36 cellular contexts compared by ENCODE assay signal in the genomic region with DNA sequence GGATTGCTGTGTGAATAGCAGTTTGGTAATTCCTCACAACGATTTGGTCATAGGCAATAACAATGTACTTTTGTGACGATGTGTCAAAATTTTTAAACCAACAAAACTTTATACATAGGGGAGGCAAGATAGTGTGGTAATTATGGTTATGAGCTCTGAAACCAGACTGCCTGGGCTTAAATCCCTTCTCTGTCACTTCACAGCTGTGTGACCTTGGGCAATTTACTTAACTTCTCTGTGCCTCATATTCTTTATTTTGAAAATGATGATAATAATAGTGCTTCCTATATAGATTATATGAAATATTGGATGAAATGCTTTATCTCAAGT. TPM values are rescaled to one million over a fixed set of nuclear protein-coding genes. Genes with fewer than 3 reads are reported as not detected.
DNase-seq lines count a peak whose midpoint lies in the region; ATAC-seq, FAIRE-seq and TF ChIP-seq lines count a peak whose summit lies in the region.
"Had no signal": no experiment of that assay in that cellular context is flagged by ENCODE, and none has a peak within 500 bp of the region (broad histone marks: within the 10 kb centered on the region; RNA-seq: fewer than 3 reads in every experiment).

No MANE protein-coding gene starts in this region.

- peak overlapping the region; percentile 75 for H3K27ac Mint-ChIP-seq in activated T-cell treated with anti-CD3 and anti-CD28 coated beads, Interleukin-2, amount 50 U/mL, for 72 hours
- H3K27ac Mint-ChIP-seq in activated B cell treated with CpG ODN at 0.5 μM for 24 hours: peak overlapping the region; percentile 11
- H3K27ac Mint-ChIP-seq: activated CD8-positive, alpha-beta memory T cell treated with anti-CD3 and anti-CD28 coated beads, Interleukin-2, amount 10 ng/mL, durations not matched to agents 7 days and 5 days; mesothelial cell of epicardium; T-helper 1 cell treated with Interleukin-12 subunit alpha and Interleukin-12 subunit beta and Interleukin-4 antibody, amounts not matched to agents 30 μg/mL and 1 μg/mL, for 36 hours; type B pancreatic cell had no signal

- no peak overlapping the region for H2BK120ac ChIP-seq in trophoblast cell (ENCODE audit: insufficient read depth, low read length, poor library complexity)

- in situ Hi-C loops in K562 (cut with MboI): no loop called here

- H3K23ac ChIP-seq in trophoblast cell (ENCODE audit: low read length): no peak overlapping the region

- no peaks in the 10 kb centered on the region for H3K79me1 ChIP-seq in trophoblast cell (ENCODE audit: low read length)

- H3K79me2 ChIP-seq in K562 (ENCODE audit: control insufficient read depth, insufficient read depth, low read length): no peaks in the 10 kb centered on the region
- no peaks in the 10 kb centered on the region for H3K79me2 ChIP-seq in trophoblast cell (ENCODE audit: control insufficient read depth, insufficient read depth, low read length, poor library complexity)

- H3K4me1 ChIP-seq in K562 (replicated peaks in 1 of 2; ENCODE audit: control insufficient read depth in 2 of 2, insufficient read depth in 2 of 2, low read length in 2 of 2) (no peaks in the 10 kb centered on the region), trophoblast cell (ENCODE audit: control insufficient read depth in 1 of 2, insufficient read depth in 2 of 2, low read length in 2 of 2) (no peaks in the 10 kb centered on the region)
- H3K4me1 ChIP-seq: BLaER1, gastrocnemius medialis, psoas muscle had no signal

- no peak overlapping the region for H4K12ac ChIP-seq in trophoblast cell (ENCODE audit: low read depth, low read length)

- intact Hi-C loops in activated B cell treated with CpG ODN at 0.5 μM for 24 hours (cut with micrococcal nuclease) (loop anchor here (5.0 kb wide), 1 partner anchor 34 kb away; no protein-coding TSS in a partner anchor), K562 (cut with micrococcal nuclease) (no loop called here)

- no peak for FAIRE-seq in K562 (lab: Jason Lieb, UNC)
- FAIRE-seq: endothelial cell of umbilical vein had no signal

- POLR2A ChIA-PET in activated B cell treated with CpG ODN at 0.5 μM for 24 hours (lab: Charles Lee) (interaction anchor here (0.6 to 1.2 kb wide), 2 partner anchors 17 to 219 kb away, joined by 3 to 4 read pairs; no protein-coding TSS in a partner anchor), K562 (lab: Yijun Ruan, JAX) (no interaction called here)

- H3K9me3 Mint-ChIP-seq in activated T-cell treated with anti-CD3 and anti-CD28 coated beads, Interleukin-2, amount 50 U/mL, for 72 hours: peaks cover 0 to under 1% of the 10 kb centered on the region in 2 donors
- peaks cover under 1% of the 10 kb centered on the region for H3K9me3 Mint-ChIP-seq in activated B cell treated with CpG ODN at 0.5 μM for 24 hours
- H3K9me3 Mint-ChIP-seq: type B pancreatic cell had no signal

- H3K36me3 Mint-ChIP-seq in activated T-cell treated with anti-CD3 and anti-CD28 coated beads, Interleukin-2, amount 50 U/mL, for 72 hours (ENCODE audit: insufficient read depth in 2 of 2): peaks cover under 1 to 19% of the 10 kb centered on the region in 2 donors
- peaks cover 60% of the 10 kb centered on the region for H3K36me3 Mint-ChIP-seq in activated B cell treated with CpG ODN at 0.5 μM for 24 hours (ENCODE audit: low read depth)

- no peak overlapping the region for H3K18ac ChIP-seq in trophoblast cell (ENCODE audit: low read length)

- no peak for TF ChIP-seq RAD21 in K562 (CRISPR knock-in tag; conservative IDR thresholded peaks at IDR 0.05 in 1 of 2, IDR thresholded peaks at IDR 0.05 in 1 of 2)

- no peak overlapping the region for H4K91ac ChIP-seq in trophoblast cell (ENCODE audit: low read depth, low read length)

- CTCF ChIA-PET in activated B cell treated with CpG ODN at 0.5 μM for 24 hours (lab: Charles Lee): interaction anchor here (1.0 to 1.6 kb wide), 4 partner anchors 11 to 227 kb away, joined by 4 read pairs; no protein-coding TSS in a partner anchor
- CTCF ChIA-PET in K562 (lab: Yijun Ruan, JAX; ENCODE audit: low intra/inter-chr PET ratio): no interaction called here

- H3K4me1 Mint-ChIP-seq in activated T-cell treated with anti-CD3 and anti-CD28 coated beads, Interleukin-2, amount 50 U/mL, for 72 hours (ENCODE audit: low read depth): peaks cover 77% of the 10 kb centered on the region
- H3K4me1 Mint-ChIP-seq in activated B cell treated with CpG ODN at 0.5 μM for 24 hours: peaks cover 74% of the 10 kb centered on the region

- H4K8ac ChIP-seq in trophoblast cell (ENCODE audit: low read depth, low read length): no peak overlapping the region

- H2AFZ ChIP-seq in K562 (ENCODE audit: low read depth, low read length): no peak overlapping the region
- no peak overlapping the region for H2AFZ ChIP-seq in trophoblast cell (ENCODE audit: insufficient read depth, low read length, poor library complexity)
- H2AFZ ChIP-seq: hepatocyte, PC-9 had no signal

- ATAC-seq in activated T-cell treated with anti-CD3 and anti-CD28 coated beads, Interleukin-2, amount 50 U/mL, for 72 hours (replicated peaks in 1 of 2): no peak
- no peak for ATAC-seq in activated B cell treated with CpG ODN at 0.5 μM for 24 hours (ENCODE audit: low read depth)
- ATAC-seq in K562: no peak
- ATAC-seq: activated CD8-positive, alpha-beta memory T cell treated with anti-CD3 and anti-CD28 coated beads, Interleukin-2, amount 10 ng/mL, durations not matched to agents 7 days and 5 days; gastrocnemius medialis; psoas muscle; Right ventricle myocardium inferior had no signal

- TF ChIP-seq CTCF in activated B cell treated with CpG ODN at 0.5 μM for 24 hours (IDR thresholded peaks at IDR 0.05): no peak
- no peak for TF ChIP-seq CTCF in K562 (IDR thresholded peaks at IDR 0.05 in 2 of 3, conservative IDR thresholded peaks at IDR 0.05 in 1 of 3; ENCODE audit: insufficient read depth in 2 of 3, low read depth in 1 of 3, low read length in 3 of 3)
- TF ChIP-seq CTCF in coronary artery (IDR thresholded peaks at IDR 0.05): no peak

- H3K4me3 ChIP-seq in K562 (no peak overlapping the region), trophoblast cell (ENCODE audit: low read depth, low read length) (no peak overlapping the region), coronary artery (no peak overlapping the region)
- H3K4me3 ChIP-seq: BLaER1, gastrocnemius medialis, hepatocyte, MG63, PC-9, psoas muscle, sigmoid colon had no signal

- TF ChIP-seq EP300 in K562 (IDR thresholded peaks at IDR 0.05; ENCODE audit: low read length): no peak

- H3K4ac ChIP-seq in trophoblast cell (ENCODE audit: low read depth, low read length): no peak overlapping the region

- H3K9me3 ChIP-seq in K562 (replicated peaks; ENCODE audit: control insufficient read depth, insufficient read depth, low read depth, low read length) (no peaks in the 10 kb centered on the region), trophoblast cell (ENCODE audit: insufficient read depth, low read depth, low read length) (no peaks in the 10 kb centered on the region)
- H3K9me3 ChIP-seq: gastrocnemius medialis, MG63, psoas muscle, sigmoid colon, SK-N-SH had no signal

- H3K9ac ChIP-seq in K562 (ENCODE audit: insufficient read depth in 1 of 2, low read depth in 2 of 2, low read length in 2 of 2) (no peak overlapping the region), trophoblast cell (ENCODE audit: low read length) (no peak overlapping the region)
- H3K9ac ChIP-seq: BLaER1, SK-N-SH had no signal

- H2AK5ac ChIP-seq in trophoblast cell (ENCODE audit: low read length): no peak overlapping the region

- 0% methylated on average over 2 of the region's 2 CpGs for WGBS in K562 (ENCODE audit: insufficient coverage, low coverage, missing lambda C conversion rate)
- WGBS in trophoblast cell (ENCODE audit: extremely low coverage, insufficient coverage, insufficient read length): no CpG with 5 or more reads among the region's 2 CpGs

- peaks cover 3% of the 10 kb centered on the region in 2 experiments; a peak in 3 of 5 replicates for H3K27me3 ChIP-seq in K562 (ENCODE audit: control insufficient read depth in 2 of 2, insufficient read depth in 2 of 2, low read length in 2 of 2)
- no peaks in the 10 kb centered on the region for H3K27me3 ChIP-seq in trophoblast cell (ENCODE audit: insufficient read depth, low read length)
- H3K27me3 ChIP-seq: brain microvascular endothelial cell, hepatocyte, sigmoid colon had no signal

- no peak overlapping the region for H3K14ac ChIP-seq in trophoblast cell (ENCODE audit: low read length)

- H3K4me2 ChIP-seq in K562 (ENCODE audit: insufficient read depth, low read length) (no peak overlapping the region), trophoblast cell (ENCODE audit: low read length) (peak overlapping the region; percentile 20)
- H3K4me2 ChIP-seq: BLaER1, hepatocyte, PC-9, SK-N-SH had no signal

- no peaks in the 10 kb centered on the region for H4K20me1 ChIP-seq in K562 (replicated peaks; ENCODE audit: control insufficient read depth, insufficient read depth, low read length)
- H4K20me1 ChIP-seq: BLaER1 had no signal

- H2BK12ac ChIP-seq in trophoblast cell (ENCODE audit: low read length): no peak overlapping the region

- H2BK5ac ChIP-seq in trophoblast cell (ENCODE audit: low read depth, low read length, poor library complexity): no peak overlapping the region

- no peaks in the 10 kb centered on the region for H3K27me3 Mint-ChIP-seq in activated T-cell treated with anti-CD3 and anti-CD28 coated beads, Interleukin-2, amount 50 U/mL, for 72 hours (ENCODE audit: low read depth)
- no peaks in the 10 kb centered on the region for H3K27me3 Mint-ChIP-seq in activated B cell treated with CpG ODN at 0.5 μM for 24 hours

- no peak overlapping the region for H3K27ac ChIP-seq in K562 (ENCODE audit: extremely low read depth, low read depth, low read length)
- no peak overlapping the region for H3K27ac ChIP-seq in trophoblast cell (ENCODE audit: low read depth, low read length)
- peak overlapping the region in 1 of 2 donors; percentile 63 for H3K27ac ChIP-seq in coronary artery
- H3K27ac ChIP-seq: BLaER1, brain microvascular endothelial cell, gastrocnemius medialis, hepatocyte, PC-9, psoas muscle had no signal

- peak overlapping the region; percentile 39 to 48 for H3K4me3 Mint-ChIP-seq in activated T-cell treated with anti-CD3 and anti-CD28 coated beads, Interleukin-2, amount 50 U/mL, for 72 hours
- no peak overlapping the region for H3K4me3 Mint-ChIP-seq in activated B cell treated with CpG ODN at 0.5 μM for 24 hours
- H3K4me3 Mint-ChIP-seq: activated CD8-positive, alpha-beta memory T cell treated with anti-CD3 and anti-CD28 coated beads, Interleukin-2, amount 10 ng/mL, durations not matched to agents 7 days and 5 days; mesothelial cell of epicardium; T-helper 1 cell treated with Interleukin-12 subunit alpha and Interleukin-12 subunit beta and Interleukin-4 antibody, amounts not matched to agents 30 μg/mL and 1 μg/mL, for 36 hours; type B pancreatic cell had no signal

- no peak for DNase-seq in activated T-cell treated with anti-CD3 and anti-CD28 coated beads, Interleukin-2, amount 50 U/mL, for 72 hours
- DNase-seq in activated T-cell treated with anti-CD3 and anti-CD28 coated beads, Interleukin-2, amount 50 U/mL, for 48 hours: no peak
- DNase-seq in activated B cell treated with CpG ODN at 0.5 μM for 24 hours (no peak), K562 (ENCODE audit: extremely low read depth in 1 of 4, low spot score in 3 of 4) (no peak), trophoblast cell (no peak), HCEC 1CT (no peak), ureter (ENCODE audit: low spot score) (no peak), coronary artery (ENCODE audit: low spot score) (no peak)
- DNase-seq: activated CD4-positive, alpha-beta T cell treated with anti-CD3 and anti-CD28 coated beads for 4 hours; activated CD8-positive, alpha-beta memory T cell treated with anti-CD3 and anti-CD28 coated beads, Interleukin-2, amount 10 ng/mL, durations not matched to agents 7 days and 5 days; activated effector memory CD4-positive, alpha-beta T cell treated with Interleukin-2 at 50 U/mL for 16 hours; brain microvascular endothelial cell; DMS153; gastrocnemius medialis; H7; KG1; MG63; NCI-H1105 treated with DMSO at 0.1 percent for 48 hours; NCI-H1930; NCI-H524 treated with DMSO at 0.1 percent for 48 hours; occipital lobe; PC-9; psoas muscle; sigmoid colon; SK-N-SH; stimulated activated CD4-positive, alpha-beta T cell treated with anti-CD3 and anti-CD28 coated beads, Interleukin-4, amount 100 ng/mL, for 1 hour had no signal

- BruUV-seq in K562 (replicated peaks; lab: Mats Ljungman, UMichigan): no TSS peak

- H3K36me3 ChIP-seq in K562 (ENCODE audit: control insufficient read depth, insufficient read depth, low read length) (no peaks in the 10 kb centered on the region), trophoblast cell (ENCODE audit: control insufficient read depth in 1 of 2, insufficient read depth in 2 of 2, low read length in 2 of 2) (no peaks in the 10 kb centered on the region)
- H3K36me3 ChIP-seq: BLaER1, brain microvascular endothelial cell, gastrocnemius medialis, MG63, sigmoid colon had no signal

- H3K9me1 ChIP-seq in K562 (ENCODE audit: control insufficient read depth, insufficient read depth, low read length): no peaks in the 10 kb centered on the region

- no peak for TF ChIP-seq POLR2A in K562 (conservative IDR thresholded peaks at IDR 0.05)

RNA-seq across cellular contexts. Expression of gene CD200, which starts 5.7 kb away (rescaled TPM):
- total RNA-seq in activated T-cell treated with anti-CD3 and anti-CD28 coated beads, Interleukin-2, amount 50 U/mL, for 72 hours: 10 to 100 TPM; 23.5 to 27.4 TPM
- total RNA-seq in activated B cell treated with CpG ODN at 0.5 μM for 24 hours: 19.0 and 19.4 TPM in 2 replicates
- total RNA-seq in K562 (2011; cell fraction: chromatin; rRNA removed; ENCODE audit: low replicate concordance): not detected in 2 replicates
- total RNA-seq in K562 (2011; cell fraction: nucleolus; rRNA removed): not detected in 2 replicates
- not detected in 2 replicates for total RNA-seq in K562 (2011; cell fraction: nucleoplasm; rRNA removed)
- total RNA-seq in K562 (2014; rRNA removed): not detected in 2 replicates
- not detected in 2 replicates for total RNA-seq in K562 (2014; rRNA removed; fragmentation: Illumina TruSeq; extraction: Trizol)
- total RNA-seq in K562 (2015; rRNA removed; fragmentation: Illumina TruSeq; extraction: Trizol): not detected in 2 replicates
- total RNA-seq in K562 (2021): 0.13 and 0.47 TPM in 2 replicates
- not detected in 2 replicates for polyA plus RNA-seq in K562 (2011; rRNA removed)
- not detected in 2 replicates for polyA plus RNA-seq in K562 (2011; cell fraction: cytosol; rRNA removed)
- polyA plus RNA-seq in K562 (2011; cell fraction: nucleus; rRNA removed): not detected in 2 replicates
- not detected in 2 replicates for polyA plus RNA-seq in K562 (2012)
- not detected in 2 replicates for polyA plus RNA-seq in K562 (2014; fragmentation: Illumina TruSeq; extraction: Trizol)
- not detected for polyA plus RNA-seq in K562 (2014; fragmentation: Nextera tagmentation; extraction: Ambion mirVana)
- not detected in 2 replicates for polyA plus RNA-seq in K562 (2014; rRNA removed)
- polyA minus RNA-seq in K562 (2011; rRNA and poly(A)+ RNA removed): not detected in 2 replicates
- not detected in 2 replicates for polyA minus RNA-seq in K562 (2011; cell fraction: cytosol; rRNA and poly(A)+ RNA removed)
- polyA minus RNA-seq in K562 (2011; cell fraction: nucleus; rRNA and poly(A)+ RNA removed): not detected in 2 replicates
- polyA plus RNA-seq in trophoblast cell (2013): 7.8 TPM in 2 replicates
- total RNA-seq in ureter: 14.3 TPM

RNA-seq across cellular contexts. Expression of gene SLC9C1, which starts 44.7 kb away (rescaled TPM):
- total RNA-seq in activated T-cell treated with anti-CD3 and anti-CD28 coated beads, Interleukin-2, amount 50 U/mL, for 72 hours: not detected
- total RNA-seq in activated B cell treated with CpG ODN at 0.5 μM for 24 hours (0.24 and 0.58 TPM in 2 replicates), K562 (2014; rRNA removed) (not detected in 2 replicates), K562 (2014; rRNA removed; fragmentation: Illumina TruSeq; extraction: Trizol) (not detected in 2 replicates), K562 (2015; rRNA removed; fragmentation: Illumina TruSeq; extraction: Trizol) (not detected in 2 replicates), K562 (2021) (not detected in 2 replicates), ureter (0.13 TPM)
- total RNA-seq in K562 (2011; cell fraction: chromatin; rRNA removed; ENCODE audit: low replicate concordance): not detected in 2 replicates
- not detected in 2 replicates for total RNA-seq in K562 (2011; cell fraction: nucleolus; rRNA removed)
- not detected in 2 replicates for total RNA-seq in K562 (2011; cell fraction: nucleoplasm; rRNA removed)
- polyA plus RNA-seq in K562 (2011; rRNA removed) (not detected in 2 replicates), K562 (2014; fragmentation: Illumina TruSeq; extraction: Trizol) (not detected in 2 replicates), K562 (2014; fragmentation: Nextera tagmentation; extraction: Ambion mirVana) (not detected), K562 (2014; rRNA removed) (not detected in 2 replicates)
- polyA plus RNA-seq in K562 (2011; cell fraction: cytosol; rRNA removed): not detected in 2 replicates
- polyA plus RNA-seq in K562 (2011; cell fraction: nucleus; rRNA removed): not detected in 2 replicates
- not detected in 2 replicates for polyA plus RNA-seq in K562 (2012)
- polyA minus RNA-seq in K562 (2011; rRNA and poly(A)+ RNA removed): not detected in 2 replicates
- polyA minus RNA-seq in K562 (2011; cell fraction: cytosol; rRNA and poly(A)+ RNA removed): not detected in 2 replicates
- not detected in 2 replicates for polyA minus RNA-seq in K562 (2011; cell fraction: nucleus; rRNA and poly(A)+ RNA removed)
- polyA plus RNA-seq in trophoblast cell (2013): not detected in 2 replicates
- total RNA-seq: endothelial cell of umbilical vein, gastrocnemius medialis, lower leg skin, PC-9 had no signal
- polyA plus RNA-seq: AG04450, endothelial cell of umbilical vein, fibroblast of lung, hepatocyte, SK-N-SH had no signal

Comparison
In these comparisons a context has a peak if more than half of its experiments do, and no peak if none do; other contexts are left out.
1. RNA of gene CD200, which starts 5.7 kb away (total RNA-seq): 23.5 to 27.4 TPM in activated T-cell treated with anti-CD3 and anti-CD28 coated beads, Interleukin-2, amount 50 U/mL, for 72 hours, 19.0 to 19.4 TPM in activated B cell treated with CpG ODN at 0.5 μM for 24 hours and 14.3 TPM in ureter (single experiment); 0.13 to 0.47 TPM in K562; every median in the first group is over 10 times any median in the second.